In the genomic region with DNA sequence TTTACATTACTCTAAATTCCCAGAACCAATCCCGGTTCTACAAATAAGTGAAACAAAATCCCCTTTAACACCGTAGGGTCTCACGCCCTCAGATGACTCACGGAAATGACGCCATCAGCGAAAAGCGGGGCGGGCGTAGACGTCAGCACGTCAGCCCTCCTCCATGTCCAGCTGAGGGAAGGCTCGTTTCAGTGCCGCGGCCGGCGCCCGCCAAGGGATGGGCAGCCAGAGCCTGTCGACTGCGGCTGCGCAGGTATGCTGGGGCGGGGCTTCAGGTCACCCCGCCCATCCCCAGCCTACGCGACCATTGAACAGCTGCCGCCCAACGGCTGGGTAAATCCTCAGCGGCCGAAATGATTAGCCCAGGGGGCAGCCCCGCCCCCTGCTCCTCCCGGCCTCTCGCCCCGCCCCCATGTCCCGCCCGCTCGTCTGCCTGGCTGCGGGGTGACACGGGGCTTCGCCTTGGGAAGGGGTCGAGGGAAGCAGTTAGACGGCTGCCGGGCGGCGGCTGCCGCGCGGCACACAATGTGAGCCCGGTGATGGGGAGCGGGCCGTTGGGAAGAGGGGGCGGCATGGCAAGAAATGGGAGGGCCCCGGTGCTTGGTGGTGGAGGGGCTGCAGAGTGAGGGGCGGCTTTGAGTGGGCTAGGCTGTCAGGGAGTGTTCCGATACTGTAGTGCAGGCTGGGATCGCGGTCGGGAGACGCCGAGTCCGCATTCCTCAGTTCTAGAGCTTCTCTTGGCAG, we compare ENCODE assay signal across 8 cellular contexts. TPM values are rescaled to one million over a fixed set of nuclear protein-coding genes. Genes with fewer than 3 reads are reported as not detected.
DNase-seq lines count a peak whose midpoint lies in the region; ATAC-seq and TF ChIP-seq lines count a peak whose summit lies in the region.

A gene (plus strand): TSS at position 420 of the 744 bp plus-strand sequence. CDS start 1,510 bp downstream, outside the sequence.

- peak within 1 kb of the TSS; percentile 91 for H3K4me3 ChIP-seq in kidney epithelial cell (ENCODE audit: low read depth, low read length)

- ATAC-seq in HG03439 (IDR thresholded peaks at IDR 0.05; ENCODE audit: unreplicated experiment) = peak; percentile 98

- TF ChIP-seq POLR2A in GM19193 (IDR thresholded peaks at IDR 0.05; ENCODE audit: extremely low read depth, insufficient read depth, insufficient read length) = peak; percentile 69

- peak within 1 kb of the TSS; percentile 96 for H3K27ac ChIP-seq in cingulate gyrus (ENCODE audit: low read depth, low read length)

- no peaks in the 10 kb centered on the region for H3K27me3 ChIP-seq in kidney epithelial cell (ENCODE audit: control insufficient read depth, insufficient read depth, low read length)

- peak; percentile 67 to 81 for DNase-seq in AML-193 (lab: John Stamatoyannopoulos, UW)
- peak; percentile 93 for DNase-seq in NCI-H510A treated with DMSO at 0.1 percent for 48 hours (lab: John Stamatoyannopoulos, UW)
- peak; percentile 91 to 92 for DNase-seq in activated CD4-positive, alpha-beta T cell treated with anti-CD3 and anti-CD28 coated beads for 24 hours (ENCODE audit: low read depth in 2 of 2)
- peak; percentile 90 for DNase-seq in kidney epithelial cell (ENCODE audit: low read depth)
- DNase-seq in stimulated activated CD4-positive, alpha-beta T cell treated with anti-CD3 and anti-CD28 coated beads, Interleukin-15, amount 100 ng/mL, for 48 hours (ENCODE audit: low read depth in 2 of 2) = peak; percentile 93 to 95

- H3K36me3 ChIP-seq in kidney epithelial cell (ENCODE audit: control insufficient read depth, insufficient read depth, low read length) = no peaks in the 10 kb centered on the region

- TF ChIP-seq CTCF in kidney epithelial cell (IDR thresholded peaks at IDR 0.05; ENCODE audit: insufficient read depth, low read length, poor library complexity, severe bottlenecking) = no peak

RNA-seq across cellular contexts. Expression of the gene that starts here (rescaled TPM):
- 14.8 and 16.0 TPM in 2 replicates for total RNA-seq in kidney epithelial cell

Comparison
In these comparisons a context has a peak if more than half of its experiments do, and no peak if none do; other contexts are left out.
1. Peak in every context shown above with its lines: DNase-seq, ATAC-seq, H3K4me3 ChIP-seq and H3K27ac ChIP-seq.